ENCODE assay signal across 8 cellular contexts in the genomic region with DNA sequence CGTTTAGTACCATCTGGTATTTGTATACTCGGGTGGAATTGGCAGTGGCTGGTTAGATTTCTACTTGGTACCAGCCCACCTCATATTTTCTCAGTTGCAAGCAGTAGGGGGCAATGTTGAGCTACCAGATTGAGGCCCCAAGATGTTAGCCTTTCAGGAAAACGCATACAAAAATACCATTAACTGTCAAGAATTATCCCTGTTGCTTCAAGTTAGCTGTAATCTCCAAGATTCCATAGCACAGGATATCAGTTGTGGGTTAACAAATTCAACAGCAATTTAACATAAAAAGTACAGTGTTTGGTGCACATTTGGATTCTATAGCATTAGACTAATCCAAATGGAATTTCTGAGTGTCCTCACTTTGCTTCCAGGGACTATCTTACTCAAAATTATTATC.
DNase-seq lines count a peak whose midpoint lies in the region; ATAC-seq and TF ChIP-seq lines count a peak whose summit lies in the region.

No MANE protein-coding gene starts in this region.

- intact Hi-C loops in natural killer cell (cut with micrococcal nuclease): no loop called here
- intact Hi-C loops in left lung (cut with DNase I): no loop called here

- H3K27me3 Mint-ChIP-seq in natural killer cell (ENCODE audit: low read depth in 2 of 2) (no peaks in the 10 kb centered on the region), T-helper 17 cell (no peaks in the 10 kb centered on the region), chondrocyte (ENCODE audit: low read depth) (no peaks in the 10 kb centered on the region)
- no peaks in the 10 kb centered on the region for H3K27me3 Mint-ChIP-seq in natural killer cell treated with Interleukin-12 subunit alpha and Interleukin-12 subunit beta and Interleukin-15 and Interleukin-18, amount 100 ng/mL, for 72 hours

- no peak overlapping the region for H3K4me3 Mint-ChIP-seq in natural killer cell
- H3K4me3 Mint-ChIP-seq in natural killer cell treated with Interleukin-12 subunit alpha and Interleukin-12 subunit beta and Interleukin-15 and Interleukin-18, amount 100 ng/mL, for 72 hours: no peak overlapping the region
- no peak overlapping the region for H3K4me3 Mint-ChIP-seq in T-helper 17 cell
- no peak overlapping the region for H3K4me3 Mint-ChIP-seq in chondrocyte (ENCODE audit: unreplicated experiment)

- no peaks in the 10 kb centered on the region for H3K27me3 ChIP-seq in left lung

- peaks cover 0 to 20% of the 10 kb centered on the region in 2 donors for H3K36me3 ChIP-seq in left lung

- H3K4me1 Mint-ChIP-seq in natural killer cell (no peaks in the 10 kb centered on the region), T-helper 17 cell (peaks cover 11% of the 10 kb centered on the region), chondrocyte (ENCODE audit: low read depth) (peaks cover 55% of the 10 kb centered on the region)
- H3K4me1 Mint-ChIP-seq in natural killer cell treated with Interleukin-12 subunit alpha and Interleukin-12 subunit beta and Interleukin-15 and Interleukin-18, amount 100 ng/mL, for 72 hours (ENCODE audit: low read depth in 2 of 2): no peaks in the 10 kb centered on the region

- H3K36me3 Mint-ChIP-seq in natural killer cell (no peaks in the 10 kb centered on the region), T-helper 17 cell (ENCODE audit: low read depth) (peaks cover 4% of the 10 kb centered on the region), chondrocyte (ENCODE audit: low read depth) (peaks cover 5% of the 10 kb centered on the region)
- H3K36me3 Mint-ChIP-seq in natural killer cell treated with Interleukin-12 subunit alpha and Interleukin-12 subunit beta and Interleukin-15 and Interleukin-18, amount 100 ng/mL, for 72 hours: no peaks in the 10 kb centered on the region

- no peaks in the 10 kb centered on the region for H3K9me3 ChIP-seq in T-helper 17 cell (ENCODE audit: control insufficient read depth, low read length, poor library complexity, severe bottlenecking)
- H3K9me3 ChIP-seq in left lung: no peaks in the 10 kb centered on the region

- H3K4me1 ChIP-seq in left lung: peaks cover 0 to 22% of the 10 kb centered on the region in 2 donors

- H3K9me3 Mint-ChIP-seq in natural killer cell: no peaks in the 10 kb centered on the region
- H3K9me3 Mint-ChIP-seq in natural killer cell treated with Interleukin-12 subunit alpha and Interleukin-12 subunit beta and Interleukin-15 and Interleukin-18, amount 100 ng/mL, for 72 hours: no peaks in the 10 kb centered on the region
- no peaks in the 10 kb centered on the region for H3K9me3 Mint-ChIP-seq in chondrocyte (ENCODE audit: low read depth)

- H3K4me3 ChIP-seq in left lung: no peak overlapping the region

- H3K27ac ChIP-seq in left lung: no peak overlapping the region

- DNase-seq in natural killer cell (peak; percentile 35), NCI-H1105 (lab: John Stamatoyannopoulos, UW) (peak; percentile 31), T-helper 17 cell (peak in 1 of 3 donors; percentile 26), chondrocyte (ENCODE audit: low spot score) (no peak), left lung (no peak)
- DNase-seq in natural killer cell treated with Interleukin-12 subunit alpha and Interleukin-12 subunit beta and Interleukin-15 and Interleukin-18, amount 100 ng/mL, for 72 hours (ENCODE audit: low spot score): no peak
- peak; percentile 9 for DNase-seq in stimulated activated CD8-positive, alpha-beta memory T cell treated with anti-CD3 and anti-CD28 coated beads, Interleukin-4, amount 100 ng/mL, for 24 hours (ENCODE audit: low read depth)

- no peak overlapping the region for H3K27ac Mint-ChIP-seq in natural killer cell
- no peak overlapping the region for H3K27ac Mint-ChIP-seq in natural killer cell treated with Interleukin-12 subunit alpha and Interleukin-12 subunit beta and Interleukin-15 and Interleukin-18, amount 100 ng/mL, for 72 hours
- peak overlapping the region; percentile 27 for H3K27ac Mint-ChIP-seq in T-helper 17 cell
- peak overlapping the region; percentile 90 for H3K27ac Mint-ChIP-seq in chondrocyte (ENCODE audit: unreplicated experiment)

- peak in 2 of 3 donors; percentile 65 to 77 for ATAC-seq in natural killer cell
- no peak for ATAC-seq in natural killer cell treated with Interleukin-12 subunit alpha and Interleukin-12 subunit beta and Interleukin-15 and Interleukin-18, amount 100 ng/mL, for 72 hours
- ATAC-seq in T-helper 17 cell: peak; percentile 54
- peak; percentile 85 for ATAC-seq in left lung
- ATAC-seq in GM18517 (IDR thresholded peaks at IDR 0.05; ENCODE audit: unreplicated experiment): no peak

- peak; percentile 84 for TF ChIP-seq CTCF in natural killer cell (IDR thresholded peaks at IDR 0.05)
- TF ChIP-seq CTCF in chondrocyte (IDR thresholded peaks at IDR 0.05): peak; percentile 95
- peak; percentile 59 to 62 for TF ChIP-seq CTCF in left lung (IDR thresholded peaks at IDR 0.05)

Comparison
In these comparisons a context has a peak if more than half of its experiments do, and no peak if none do; other contexts are left out.
1. ATAC-seq: peak in natural killer cell (2 of 3), T-helper 17 cell (single experiment) and left lung (single experiment); none in natural killer cell treated with Interleukin-12 subunit alpha and Interleukin-12 subunit beta and Interleukin-15 and Interleukin-18, amount 100 ng/mL, for 72 hours (0 of 2) and GM18517 (single experiment).
2. DNase-seq: peak in natural killer cell (single experiment), NCI-H1105 (single experiment) and stimulated activated CD8-positive, alpha-beta memory T cell treated with anti-CD3 and anti-CD28 coated beads, Interleukin-4, amount 100 ng/mL, for 24 hours (single experiment); none in natural killer cell treated with Interleukin-12 subunit alpha and Interleukin-12 subunit beta and Interleukin-15 and Interleukin-18, amount 100 ng/mL, for 72 hours (single experiment), chondrocyte (single experiment) and left lung (0 of 2).
3. H3K27ac Mint-ChIP-seq: peak in T-helper 17 cell (single experiment) and chondrocyte (single experiment); none in natural killer cell (0 of 2) and natural killer cell treated with Interleukin-12 subunit alpha and Interleukin-12 subunit beta and Interleukin-15 and Interleukin-18, amount 100 ng/mL, for 72 hours (0 of 2).
4. Peak in every context shown above with its lines, with median percentiles within 50 percentile points of each other: CTCF ChIP-seq.